ENCODE assay signal across 9 cellular contexts in genomic region chr7:102424787-102425218, GRCh38. TPM values are rescaled to one million over a fixed set of nuclear protein-coding genes. Genes with fewer than 3 reads are reported as not detected.
DNase-seq lines count a peak whose midpoint lies in the region; ATAC-seq, FAIRE-seq and TF ChIP-seq lines count a peak whose summit lies in the region.
"Had no signal": no experiment of that assay in that cellular context is flagged by ENCODE, and none has a peak within 500 bp of the region (broad histone marks: within the 10 kb centered on the region; RNA-seq: fewer than 3 reads in every experiment).

No MANE protein-coding gene starts in this region.

- POLR2A ChIA-PET in WTC11 (lab: Charles Lee), result no interaction called here

- no peaks in the 10 kb centered on the region for H3K9me3 Mint-ChIP-seq in WTC11

- peak; percentile 93 for FAIRE-seq in GM12891 (lab: Jason Lieb, UNC)
- FAIRE-seq: urothelium cell line had no signal

- TF ChIP-seq POLR2A in GM12891 (IDR thresholded peaks at IDR 0.05; ENCODE audit: low read depth, low read length), result no peak; the same call in 1 of the 2 replicates

- peak overlapping the region; percentile 82 for H3K27ac Mint-ChIP-seq in WTC11

- intact Hi-C loops in mucosa of descending colon (cut with DNase I, micrococcal nuclease), result no loop called here

- CTCF ChIA-PET in WTC11 (lab: Charles Lee), result interaction anchor here (1.5 kb wide), 1 partner anchor 12 kb away, joined by 7 read pairs; no protein-coding TSS in a partner anchor

- TF ChIP-seq CTCF in WTC11 (IDR thresholded peaks at IDR 0.05) (no peak), mucosa of descending colon (IDR thresholded peaks at IDR 0.05) (no peak)

- peaks cover 12% of the 10 kb centered on the region for H3K4me1 Mint-ChIP-seq in WTC11

- no peaks in the 10 kb centered on the region for H3K9me3 ChIP-seq in mucosa of descending colon

- H3K4me3 Mint-ChIP-seq in WTC11, result no peak overlapping the region

- H3K36me3 Mint-ChIP-seq in WTC11, result peaks cover 34% of the 10 kb centered on the region

- H3K4me1 ChIP-seq in mucosa of descending colon (ENCODE audit: low read depth), result no peaks in the 10 kb centered on the region

- no peak for DNase-seq in GM12891 (ENCODE audit: insufficient read length, low spot score)
- no peak for DNase-seq in WTC11 (ENCODE audit: low spot score)
- no peak for DNase-seq in mucosa of descending colon
- no peak for DNase-seq in globus pallidus (ENCODE audit: low spot score)
- no peak for DNase-seq in kidney tubule cell (ENCODE audit: low spot score)
- no peak for DNase-seq in NCI-H748 treated with DMSO at 0.1 percent for 48 hours (lab: John Stamatoyannopoulos, UW)

- ATAC-seq in HG02571 (IDR thresholded peaks at IDR 0.05; ENCODE audit: unreplicated experiment) (peak; percentile 31), WTC11 (no peak), mucosa of descending colon (peak; percentile 10), GM21825 (IDR thresholded peaks at IDR 0.05; ENCODE audit: unreplicated experiment) (no peak)

- no peak overlapping the region for H3K4me3 ChIP-seq in mucosa of descending colon

- no peaks in the 10 kb centered on the region for H3K27me3 Mint-ChIP-seq in WTC11 (ENCODE audit: low read depth)

- H3K36me3 ChIP-seq in mucosa of descending colon (ENCODE audit: low read depth), result peaks cover 3% of the 10 kb centered on the region

TF ChIP-seq in GM12891, 5 proteins besides CTCF, POLR2A, EP300 and RAD21:
- no peak for TF ChIP-seq POLR2AphosphoS5 (IDR thresholded peaks at IDR 0.05; ENCODE audit: low read depth, low read length)
- peak; percentile 76 for TF ChIP-seq SPI1 (IDR thresholded peaks at IDR 0.05; ENCODE audit: low read depth, low read length)
- peak; percentile 59; the same call in 1 of the 2 replicates for TF ChIP-seq POU2F2 (IDR thresholded peaks at IDR 0.05; ENCODE audit: low read depth, low read length)
TF ChIP-seq in GM12891: peak in this region for 2.

TF ChIP-seq in WTC11, 78 proteins besides CTCF, POLR2A, EP300 and RAD21:
- TF ChIP-seq ZNF416 (CRISPR knock-in tag; IDR thresholded peaks at IDR 0.05), result no peak
- TF ChIP-seq NR3C1 (CRISPR knock-in tag; conservative IDR thresholded peaks at IDR 0.05; ENCODE audit: low read depth), result no peak
- TF ChIP-seq ZMAT4 (CRISPR knock-in tag; IDR thresholded peaks at IDR 0.05), result no peak
- TF ChIP-seq IRF2 (CRISPR knock-in tag; IDR thresholded peaks at IDR 0.05; ENCODE audit: borderline replicate concordance, low read depth), result no peak
- TF ChIP-seq ZNF532 (CRISPR knock-in tag; IDR thresholded peaks at IDR 0.05; ENCODE audit: borderline replicate concordance), result no peak
- TF ChIP-seq GABPB1 (CRISPR knock-in tag; IDR thresholded peaks at IDR 0.05), result no peak
- no peak for TF ChIP-seq ZNF121 (CRISPR knock-in tag; IDR thresholded peaks at IDR 0.05)
- no peak for TF ChIP-seq PREB (CRISPR knock-in tag; IDR thresholded peaks at IDR 0.05; ENCODE audit: borderline replicate concordance)
- no peak for TF ChIP-seq ZBTB21 (CRISPR knock-in tag; IDR thresholded peaks at IDR 0.05; ENCODE audit: borderline replicate concordance)
- no peak for TF ChIP-seq FOXP1 (CRISPR knock-in tag; IDR thresholded peaks at IDR 0.05; ENCODE audit: borderline replicate concordance)
- no peak for TF ChIP-seq NFE2L1 (CRISPR knock-in tag; IDR thresholded peaks at IDR 0.05)
- no peak for TF ChIP-seq EMX1 (CRISPR knock-in tag; IDR thresholded peaks at IDR 0.05)
- no peak for TF ChIP-seq ZNF138 (CRISPR knock-in tag; conservative IDR thresholded peaks at IDR 0.05)

RNA-seq across cellular contexts. Expression of gene ORAI2, which starts 8.6 kb away (rescaled TPM):
- 27.6 TPM for polyA plus RNA-seq in GM12891 (2012; ENCODE audit: low read depth, missing spikeins)
- total RNA-seq in WTC11 (2021) (22.2 to 25.9 TPM (median 24.7 TPM) in 3 replicates), mucosa of descending colon (1 to 10 TPM; 2.8 to 9.8 (median 7.5) TPM)

RNA-seq across cellular contexts. Expression of gene PRKRIP1, which starts 28.6 kb away (rescaled TPM):
- 28.3 TPM for polyA plus RNA-seq in GM12891 (2012; ENCODE audit: low read depth, missing spikeins)
- total RNA-seq in WTC11 (2021), result 27.5 to 34.4 TPM (median 30.1 TPM) in 3 replicates
- total RNA-seq in mucosa of descending colon, result 10 to 100 TPM; 15.1 to 24.1 (median 18.6) TPM

RNA-seq across cellular contexts. Expression of gene ALKBH4, which starts 39.9 kb away (rescaled TPM):
- 6.1 TPM for polyA plus RNA-seq in GM12891 (2012; ENCODE audit: low read depth, missing spikeins)
- 20.4 to 24.8 TPM (median 22.9 TPM) in 3 replicates for total RNA-seq in WTC11 (2021)
- 10 to 100 TPM in 1 of 3 donors, 1 to 10 TPM in 2; 8.4 to 11.1 (median 10.0) TPM for total RNA-seq in mucosa of descending colon

RNA-seq across cellular contexts. Expression of gene LRWD1, which starts 40.0 kb away (rescaled TPM):
- 12.5 TPM for polyA plus RNA-seq in GM12891 (2012; ENCODE audit: low read depth, missing spikeins)
- total RNA-seq in WTC11 (2021) (37.4 to 41.7 TPM (median 39.6 TPM) in 3 replicates), mucosa of descending colon (10 to 100 TPM; 12.7 to 17.6 (median 13.3) TPM)

RNA-seq across cellular contexts. Expression of gene POLR2J, which starts 53.9 kb away (rescaled TPM):
- polyA plus RNA-seq in GM12891 (2012; ENCODE audit: low read depth, missing spikeins), result 94.7 TPM
- total RNA-seq in WTC11 (2021), result 45.9 to 51.7 TPM (median 50.5 TPM) in 3 replicates
- 10 to 100 TPM; 44.0 to 59.3 (median 45.6) TPM for total RNA-seq in mucosa of descending colon

Comparison
In these comparisons a context has a peak if more than half of its experiments do, and no peak if none do; other contexts are left out.
1. ATAC-seq: peak in HG02571 (single experiment) and mucosa of descending colon (single experiment); none in WTC11 (single experiment) and GM21825 (single experiment).